In the genomic region with DNA sequence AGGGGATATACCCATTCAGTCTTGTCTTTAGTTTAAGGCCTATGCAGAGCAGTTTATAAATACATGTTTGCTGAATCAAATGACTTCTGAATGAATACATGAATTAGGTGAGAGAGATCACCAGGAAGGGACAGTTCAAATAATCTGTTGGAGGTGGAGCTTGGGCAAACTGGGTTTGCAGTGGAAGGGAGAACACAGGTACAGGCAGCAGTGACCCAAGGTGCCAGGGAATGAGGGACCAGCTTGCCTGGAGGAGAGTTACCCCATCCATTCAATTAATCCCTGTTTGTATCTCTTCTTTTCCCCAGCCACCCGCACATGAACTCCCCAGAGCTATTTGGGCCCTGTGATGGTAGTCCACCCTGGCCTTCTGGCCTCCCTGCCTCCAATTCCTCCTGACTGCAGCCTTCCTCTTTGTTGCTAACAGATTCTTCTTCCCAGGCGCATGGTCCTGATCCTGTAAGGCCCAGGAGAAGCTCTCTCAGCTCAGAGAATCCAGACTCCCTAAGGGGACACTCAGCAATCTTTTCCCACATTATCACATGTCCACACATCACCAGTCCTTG, we compare ENCODE assay signal across 9 cellular contexts. TPM values are rescaled to one million over a fixed set of nuclear protein-coding genes. Genes with fewer than 3 reads are reported as not detected.
DNase-seq lines count a peak whose midpoint lies in the region; TF ChIP-seq lines count a peak whose summit lies in the region.
"Had no signal": no experiment of that assay in that cellular context is flagged by ENCODE, and none has a peak within 500 bp of the region (broad histone marks: within the 10 kb centered on the region; RNA-seq: fewer than 3 reads in every experiment).

No MANE protein-coding gene starts in this region.

- TF ChIP-seq CTCF in progenitor cell of endocrine pancreas (IDR thresholded peaks at IDR 0.05; ENCODE audit: unreplicated experiment) (no peak), uterus (IDR thresholded peaks at IDR 0.05) (no peak), WERI-Rb-1 (IDR thresholded peaks at IDR 0.05; ENCODE audit: low read depth, low read length) (no peak)

- H3K36me3 ChIP-seq in uterus (no peaks in the 10 kb centered on the region), WERI-Rb-1 (no peaks in the 10 kb centered on the region)

- H3K27me3 ChIP-seq in uterus, result no peaks in the 10 kb centered on the region
- no peaks in the 10 kb centered on the region for H3K27me3 ChIP-seq in WERI-Rb-1 (ENCODE audit: insufficient read depth, low read depth, severe bottlenecking)
- H3K27me3 ChIP-seq: dorsolateral prefrontal cortex had no signal

- H3K4me3 ChIP-seq in uterus (no peak overlapping the region), WERI-Rb-1 (ENCODE audit: low read depth, low read length) (no peak overlapping the region)

- H3K9me3 ChIP-seq in uterus, result no peaks in the 10 kb centered on the region
- H3K9me3 ChIP-seq in WERI-Rb-1 (ENCODE audit: severe bottlenecking), result no peaks in the 10 kb centered on the region

- peaks cover 76% of the 10 kb centered on the region for H3K4me1 Mint-ChIP-seq in activated T-cell treated with anti-CD3 and anti-CD28 coated beads, Interleukin-2, amount 50 U/mL, for 24 hours (ENCODE audit: low read depth)
- H3K4me1 Mint-ChIP-seq in dendritic cell treated with granulocyte-macrophage colony-stimulating factor and Interleukin-4, amounts not matched to agents 40 ng/mL and 50 ng/mL, for 4 days (ENCODE audit: low read depth), result peaks cover 81% of the 10 kb centered on the region
- peaks cover 7% of the 10 kb centered on the region for H3K4me1 Mint-ChIP-seq in progenitor cell of endocrine pancreas (ENCODE audit: low read depth)

- peaks cover 4% of the 10 kb centered on the region for H3K9me3 Mint-ChIP-seq in activated T-cell treated with anti-CD3 and anti-CD28 coated beads, Interleukin-2, amount 50 U/mL, for 24 hours
- H3K9me3 Mint-ChIP-seq in dendritic cell treated with granulocyte-macrophage colony-stimulating factor and Interleukin-4, amounts not matched to agents 40 ng/mL and 50 ng/mL, for 4 days, result peaks cover 10% of the 10 kb centered on the region
- peaks cover 7% of the 10 kb centered on the region for H3K9me3 Mint-ChIP-seq in progenitor cell of endocrine pancreas (ENCODE audit: low read depth)

- H3K36me3 Mint-ChIP-seq in activated T-cell treated with anti-CD3 and anti-CD28 coated beads, Interleukin-2, amount 50 U/mL, for 24 hours (ENCODE audit: low read depth), result peaks cover 33% of the 10 kb centered on the region
- H3K36me3 Mint-ChIP-seq in dendritic cell treated with granulocyte-macrophage colony-stimulating factor and Interleukin-4, amounts not matched to agents 40 ng/mL and 50 ng/mL, for 4 days (ENCODE audit: low read depth), result peaks cover 58% of the 10 kb centered on the region
- H3K36me3 Mint-ChIP-seq in progenitor cell of endocrine pancreas (ENCODE audit: insufficient read depth), result peaks cover 6% of the 10 kb centered on the region

- H3K4me1 ChIP-seq in uterus, result no peaks in the 10 kb centered on the region

- H3K4me3 Mint-ChIP-seq in activated T-cell treated with anti-CD3 and anti-CD28 coated beads, Interleukin-2, amount 50 U/mL, for 24 hours, result peak overlapping the region; percentile 93
- peak overlapping the region; percentile 79 for H3K4me3 Mint-ChIP-seq in dendritic cell treated with granulocyte-macrophage colony-stimulating factor and Interleukin-4, amounts not matched to agents 40 ng/mL and 50 ng/mL, for 4 days
- H3K4me3 Mint-ChIP-seq in progenitor cell of endocrine pancreas (ENCODE audit: low read depth), result peak overlapping the region; percentile 71

- no peak for DNase-seq in activated T-cell treated with anti-CD3 and anti-CD28 coated beads, Interleukin-2, amount 50 U/mL, for 24 hours
- no peak for DNase-seq in activated T-cell treated with anti-CD3 and anti-CD28 coated beads, Interleukin-2, amount 50 U/mL, for 48 hours
- DNase-seq in M059J (ENCODE audit: low read depth) (peak; percentile 38), progenitor cell of endocrine pancreas (ENCODE audit: low spot score, unreplicated experiment) (no peak), uterus (no peak), WERI-Rb-1 (no peak), COLO668 (lab: John Stamatoyannopoulos, UW; ENCODE audit: unreplicated experiment) (no peak)
- DNase-seq: dorsolateral prefrontal cortex had no signal

- H3K27ac ChIP-seq in uterus (no peak overlapping the region), WERI-Rb-1 (no peak overlapping the region)

- intact Hi-C loops in dendritic cell treated with granulocyte-macrophage colony-stimulating factor and Interleukin-4, amounts not matched to agents 40 ng/mL and 50 ng/mL, for 4 days (cut with micrococcal nuclease), result no loop called here
- intact Hi-C loops in uterus (cut with DNase I; ENCODE audit: low total_unique reads), result no loop called here

- peaks cover 5% of the 10 kb centered on the region for H3K27me3 Mint-ChIP-seq in activated T-cell treated with anti-CD3 and anti-CD28 coated beads, Interleukin-2, amount 50 U/mL, for 24 hours
- no peaks in the 10 kb centered on the region for H3K27me3 Mint-ChIP-seq in dendritic cell treated with granulocyte-macrophage colony-stimulating factor and Interleukin-4, amounts not matched to agents 40 ng/mL and 50 ng/mL, for 4 days
- peaks cover 11% of the 10 kb centered on the region for H3K27me3 Mint-ChIP-seq in progenitor cell of endocrine pancreas

- TF ChIP-seq POLR2A in uterus (IDR thresholded peaks at IDR 0.05), result no peak

- H3K27ac Mint-ChIP-seq in activated T-cell treated with anti-CD3 and anti-CD28 coated beads, Interleukin-2, amount 50 U/mL, for 24 hours, result peak overlapping the region; percentile 95
- peak overlapping the region; percentile 95 for H3K27ac Mint-ChIP-seq in dendritic cell treated with granulocyte-macrophage colony-stimulating factor and Interleukin-4, amounts not matched to agents 40 ng/mL and 50 ng/mL, for 4 days
- no peak overlapping the region for H3K27ac Mint-ChIP-seq in progenitor cell of endocrine pancreas

RNA-seq across cellular contexts. Expression of a gene that starts 1.8 kb away (rescaled TPM):
- 73.2 and 87.1 TPM in 2 replicates for total RNA-seq in M059J (2014; rRNA removed; shearing (Covaris generic))
- total RNA-seq in progenitor cell of endocrine pancreas (7.0 and 7.4 TPM in 2 replicates), uterus (10 to 100 TPM; 22.3 to 79.7 (median 24.4) TPM)
